ENCODE assay signal across 1 cellular context in genomic region chr1:61247051-61247854, GRCh38.
TF ChIP-seq lines count a peak whose summit lies in the region.

No MANE protein-coding gene starts in this region.

TF ChIP-seq in K562, 482 proteins besides CTCF, POLR2A, EP300 and RAD21 (continued from another document):
- TF ChIP-seq ZNF740 (CRISPR knock-in tag; IDR thresholded peaks at IDR 0.05), result no peak
- no peak for TF ChIP-seq ZNF740 (tag; IDR thresholded peaks at IDR 0.05)
- no peak for TF ChIP-seq ZNF134 (CRISPR knock-in tag; conservative IDR thresholded peaks at IDR 0.05)
- no peak for TF ChIP-seq E4F1 (CRISPR knock-in tag; IDR thresholded peaks at IDR 0.05; ENCODE audit: borderline replicate concordance)
- TF ChIP-seq LCOR (CRISPR knock-in tag; IDR thresholded peaks at IDR 0.05), result 0 out of 2 replicates have a peak, but pooled peaks have one; percentile 27
- no peak for TF ChIP-seq BCOR (IDR thresholded peaks at IDR 0.05)
- TF ChIP-seq SMARCA4 (IDR thresholded peaks at IDR 0.05), result 0 out of 2 replicates have a peak, but pooled peaks have one; percentile 15
- 0 out of 2 replicates have a peak, but pooled peaks have one; percentile 21 for TF ChIP-seq NCOR1 (IDR thresholded peaks at IDR 0.05)
- no peak for TF ChIP-seq SETDB1 (IDR thresholded peaks at IDR 0.05; ENCODE audit: low read length)
- TF ChIP-seq POLR2B (IDR thresholded peaks at IDR 0.05; ENCODE audit: low read depth, partially characterized antibody), result no peak
- peak; percentile 49 for TF ChIP-seq TCF3 (CRISPR knock-in tag; IDR thresholded peaks at IDR 0.05)
- TF ChIP-seq ERF (CRISPR knock-in tag; IDR thresholded peaks at IDR 0.05), result no peak
- TF ChIP-seq NFRKB (IDR thresholded peaks at IDR 0.05; ENCODE audit: low read depth), result no peak
- no peak for TF ChIP-seq DMBX1 (CRISPR knock-in tag; IDR thresholded peaks at IDR 0.05; ENCODE audit: borderline replicate concordance)
- TF ChIP-seq ATF3 (IDR thresholded peaks at IDR 0.05), result no peak
- TF ChIP-seq ATF3 (CRISPR knock-in tag; conservative IDR thresholded peaks at IDR 0.05), result 0 out of 2 replicates have a peak, but pooled peaks have one; percentile 10
- TF ChIP-seq ZNF551 (CRISPR knock-in tag; IDR thresholded peaks at IDR 0.05), result no peak
- no peak for TF ChIP-seq SMAD2 (IDR thresholded peaks at IDR 0.05; ENCODE audit: low read depth, low read length)
- TF ChIP-seq GTF2B (IDR thresholded peaks at IDR 0.05; ENCODE audit: extremely low read depth, insufficient read length), result no peak
- TF ChIP-seq FOXP1 (CRISPR knock-in tag; IDR thresholded peaks at IDR 0.05), result no peak
- TF ChIP-seq HCFC1 (IDR thresholded peaks at IDR 0.05; ENCODE audit: low read depth, low read length), result no peak
- TF ChIP-seq RBM14 (IDR thresholded peaks at IDR 0.05; ENCODE audit: borderline replicate concordance, insufficient read depth, low read depth, low read length), result no peak
- TF ChIP-seq SMAD1 (IDR thresholded peaks at IDR 0.05; ENCODE audit: low read depth, low read length, partially characterized antibody), result no peak
- peak; percentile 55 for TF ChIP-seq CBFA2T2 (conservative IDR thresholded peaks at IDR 0.05)
- TF ChIP-seq RFX7 (CRISPR knock-in tag; IDR thresholded peaks at IDR 0.05), result no peak
- no peak for TF ChIP-seq SAFB (IDR thresholded peaks at IDR 0.05; ENCODE audit: borderline replicate concordance, low read depth, low read length)
- no peak for TF ChIP-seq HINFP (tag; conservative IDR thresholded peaks at IDR 0.05; ENCODE audit: low read depth)
- no peak for TF ChIP-seq TAF1 (IDR thresholded peaks at IDR 0.05; ENCODE audit: control insufficient read depth, extremely low read depth, insufficient read depth, low read length, severe bottlenecking)
- TF ChIP-seq ZNF79 (CRISPR knock-in tag; IDR thresholded peaks at IDR 0.05; ENCODE audit: low read depth), result no peak
- no peak for TF ChIP-seq ZNF232 (CRISPR knock-in tag; IDR thresholded peaks at IDR 0.05)
- 0 out of 2 replicates have a peak, but pooled peaks have one; percentile 29 for TF ChIP-seq ZNF592 (IDR thresholded peaks at IDR 0.05)
- peak; percentile 66 for TF ChIP-seq CBFA2T3 (IDR thresholded peaks at IDR 0.05)
- no peak for TF ChIP-seq CREB1 (IDR thresholded peaks at IDR 0.05)
- no peak for TF ChIP-seq CREB1 (CRISPR knock-in tag; IDR thresholded peaks at IDR 0.05)
- TF ChIP-seq ZNF253 (CRISPR knock-in tag; conservative IDR thresholded peaks at IDR 0.05), result no peak
